9 cellular contexts compared by ENCODE assay signal in the genomic region with DNA sequence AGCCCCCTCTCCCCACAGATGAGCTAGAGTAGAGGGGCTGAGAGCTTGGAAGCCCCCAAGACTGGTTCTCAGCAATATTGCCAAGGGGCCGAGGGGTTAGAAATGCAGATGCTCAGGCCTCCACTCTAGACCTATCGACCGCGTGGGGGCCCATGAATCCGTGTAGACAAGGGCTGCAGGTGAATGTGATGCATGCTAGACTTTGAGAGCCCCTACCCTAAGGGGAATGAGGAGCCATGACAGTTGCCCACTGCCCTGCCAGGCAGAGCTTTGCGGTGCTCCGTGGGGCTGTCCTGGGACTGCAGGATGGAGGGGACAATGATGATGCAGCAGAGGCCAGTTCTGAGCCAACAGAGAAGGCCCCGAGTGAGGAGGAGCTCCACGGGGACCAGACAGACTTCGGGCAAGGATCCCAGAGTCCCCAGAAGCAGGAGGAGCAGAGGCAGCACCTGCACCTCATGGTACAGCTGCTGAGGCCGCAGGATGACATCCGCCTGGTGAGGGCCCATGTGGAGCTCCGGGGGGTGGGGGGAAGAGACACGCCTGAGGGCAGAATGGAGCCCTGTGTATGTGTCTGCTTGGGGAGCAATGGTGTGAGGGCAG. TPM values are rescaled to one million over a fixed set of nuclear protein-coding genes. Genes with fewer than 3 reads are reported as not detected.
DNase-seq lines count a peak whose midpoint lies in the region; ATAC-seq, FAIRE-seq and TF ChIP-seq lines count a peak whose summit lies in the region.
"Had no signal": no experiment of that assay in that cellular context is flagged by ENCODE, and none has a peak within 500 bp of the region (broad histone marks: within the 10 kb centered on the region; RNA-seq: fewer than 3 reads in every experiment).

No MANE protein-coding gene starts in this region.

- intact Hi-C loops in transverse colon (cut with DNase I; ENCODE audit: low total_unique reads), result no loop called here

- no peaks in the 10 kb centered on the region for H3K9me3 Mint-ChIP-seq in activated naive CD4-positive, alpha-beta T cell treated with anti-CD3 and anti-CD28 coated beads, Interleukin-2, amount 10 ng/mL, durations not matched to agents 7 days and 5 days

- in situ Hi-C loops in transverse colon (cut with MboI; ENCODE audit: low pct_ligation_motif_present in 1 of 4, low pct_unique_long_range_greater_than_20kb in 1 of 4, low sequenced_read_pairs in 3 of 4), result no loop called here

- no peak for FAIRE-seq in bronchial epithelial cell (lab: Jason Lieb, UNC)

- H2BK15ac ChIP-seq in mesenchymal stem cell (ENCODE audit: low read depth, poor library complexity, severe bottlenecking), result peak overlapping the region; percentile 92

- TF ChIP-seq POLR2A in transverse colon (IDR thresholded peaks at IDR 0.05), result no peak

- no peak for TF ChIP-seq EP300 in transverse colon (IDR thresholded peaks at IDR 0.05; ENCODE audit: low read depth)

- 88% methylated on average over 14 of the region's 14 CpGs for WGBS in mesenchymal stem cell
- 62% methylated on average over 14 of the region's 14 CpGs; no CpG with 5 or more reads in 1 of the 2 donors for whole genome bisulfite sequencing in transverse colon (ENCODE audit: low coverage in 1 of 2), 2 donors

- H2AK5ac ChIP-seq in mesenchymal stem cell (ENCODE audit: low read length, severe bottlenecking), result peak overlapping the region; percentile 33

- H4K91ac ChIP-seq in mesenchymal stem cell (ENCODE audit: low read length), result no peak overlapping the region

- H3K4me3 Mint-ChIP-seq in activated naive CD4-positive, alpha-beta T cell treated with anti-CD3 and anti-CD28 coated beads, Interleukin-2, amount 10 ng/mL, durations not matched to agents 7 days and 5 days, result no peak overlapping the region

- peak overlapping the region; percentile 82 for H3K9ac ChIP-seq in mesenchymal stem cell (ENCODE audit: low read length)

- H3K36me3 ChIP-seq in bronchial epithelial cell (ENCODE audit: control insufficient read depth, insufficient read depth, low read length) (peaks cover 35% of the 10 kb centered on the region), mesenchymal stem cell (ENCODE audit: control insufficient read depth in 1 of 2, insufficient read depth in 2 of 2, low read depth in 1 of 2, low read length in 2 of 2) (peaks cover 39 to 56% of the 10 kb centered on the region in 2 experiments), transverse colon (peaks cover 0 to 9% (median under 1%) of the 10 kb centered on the region in 4 donors)

- no peak overlapping the region for H3K27ac Mint-ChIP-seq in activated naive CD4-positive, alpha-beta T cell treated with anti-CD3 and anti-CD28 coated beads, Interleukin-2, amount 10 ng/mL, durations not matched to agents 7 days and 5 days

- H3K4me3 ChIP-seq in bronchial epithelial cell (ENCODE audit: low read depth, low read length), result peak overlapping the region; percentile 96
- H3K4me3 ChIP-seq in mesenchymal stem cell (ENCODE audit: insufficient read depth in 1 of 2, low read depth in 1 of 2, low read length in 2 of 2), result peak overlapping the region; percentile 86 to 90
- peak overlapping the region; percentile 81 to 94 (median 84) for H3K4me3 ChIP-seq in transverse colon

- DNase-seq in activated naive CD4-positive, alpha-beta T cell treated with anti-CD3 and anti-CD28 coated beads, Interleukin-2, amount 10 ng/mL, durations not matched to agents 7 days and 5 days, result peak; percentile 21
- no peak for DNase-seq in activated naive CD4-positive, alpha-beta T cell (lab: John Stamatoyannopoulos, UW)
- DNase-seq in bronchial epithelial cell (ENCODE audit: low read depth), result no peak
- no peak for DNase-seq in mesenchymal stem cell
- DNase-seq in transverse colon, result peak; percentile 9
- no peak for DNase-seq in kidney glomerular epithelial cell (lab: John Stamatoyannopoulos, UW)
- DNase-seq in foreskin keratinocyte, result no peak
- DNase-seq: NCI-H1930 had no signal

- peaks cover 22% of the 10 kb centered on the region for H3K79me1 ChIP-seq in mesenchymal stem cell (replicated peaks; ENCODE audit: low read length, poor library complexity, severe bottlenecking)

- H3K4me2 ChIP-seq in mesenchymal stem cell (ENCODE audit: low read length, poor library complexity, severe bottlenecking), result peak overlapping the region; percentile 88

- no peak overlapping the region for H2BK5ac ChIP-seq in mesenchymal stem cell (ENCODE audit: low read depth, low read length, poor library complexity, severe bottlenecking)

- no peak overlapping the region for H2BK12ac ChIP-seq in mesenchymal stem cell (ENCODE audit: low read length in 2 of 2)

- H3K4me1 ChIP-seq in mesenchymal stem cell (ENCODE audit: control insufficient read depth, insufficient read depth, low read depth, low read length) (peaks cover 35% of the 10 kb centered on the region), transverse colon (peaks cover 13 to 37% (median 27%) of the 10 kb centered on the region in 4 donors), foreskin keratinocyte (no peaks in the 10 kb centered on the region)

- H3K27me3 Mint-ChIP-seq in activated naive CD4-positive, alpha-beta T cell treated with anti-CD3 and anti-CD28 coated beads, Interleukin-2, amount 10 ng/mL, durations not matched to agents 7 days and 5 days, result peaks cover 12% of the 10 kb centered on the region

- ATAC-seq in HG02623 (IDR thresholded peaks at IDR 0.05; ENCODE audit: unreplicated experiment) (no peak), foreskin keratinocyte (no peak)

- no peak overlapping the region for H2BK120ac ChIP-seq in mesenchymal stem cell (ENCODE audit: low read depth, low read length)

- H3K4ac ChIP-seq in mesenchymal stem cell (ENCODE audit: low read depth in 1 of 2, low read length in 2 of 2), result peak overlapping the region in 1 of 2 experiments; percentile 93

- H3K23ac ChIP-seq in mesenchymal stem cell (ENCODE audit: low read length in 2 of 2), result no peak overlapping the region

- no peak overlapping the region for H3K18ac ChIP-seq in mesenchymal stem cell (ENCODE audit: low read depth in 1 of 2, low read length in 2 of 2)

- CTCF ChIA-PET in activated naive CD4-positive, alpha-beta T cell treated with anti-CD3 and anti-CD28 coated beads, Interleukin-2, amount 10 ng/mL, durations not matched to agents 7 days and 5 days (lab: Charles Lee), result interaction anchor here (0.6 to 1.0 kb wide), 2 partner anchors 8 to 42 kb away, joined by 3 to 4 read pairs; no protein-coding TSS in a partner anchor

- H3K27me3 ChIP-seq in bronchial epithelial cell (ENCODE audit: control insufficient read depth, insufficient read depth, low read length) (no peaks in the 10 kb centered on the region), mesenchymal stem cell (ENCODE audit: control insufficient read depth in 1 of 2, insufficient read depth in 1 of 2, low read length in 2 of 2) (no peaks in the 10 kb centered on the region), transverse colon (no peaks in the 10 kb centered on the region), foreskin keratinocyte (no peaks in the 10 kb centered on the region)

- no peak overlapping the region for H2AFZ ChIP-seq in mesenchymal stem cell (ENCODE audit: low read depth, low read length)

- peak overlapping the region; percentile 83 for H4K8ac ChIP-seq in mesenchymal stem cell (ENCODE audit: low read length)

- peaks cover 17% of the 10 kb centered on the region for H3K4me1 Mint-ChIP-seq in activated naive CD4-positive, alpha-beta T cell treated with anti-CD3 and anti-CD28 coated beads, Interleukin-2, amount 10 ng/mL, durations not matched to agents 7 days and 5 days

- no peak overlapping the region for H3K27ac ChIP-seq in mesenchymal stem cell (ENCODE audit: low read length, poor library complexity, severe bottlenecking)
- peak overlapping the region; percentile 83 to 91 (median 90) for H3K27ac ChIP-seq in transverse colon
- H3K27ac ChIP-seq in foreskin keratinocyte, result no peak overlapping the region

- peaks cover 13% of the 10 kb centered on the region for H3K36me3 Mint-ChIP-seq in activated naive CD4-positive, alpha-beta T cell treated with anti-CD3 and anti-CD28 coated beads, Interleukin-2, amount 10 ng/mL, durations not matched to agents 7 days and 5 days

- H3K14ac ChIP-seq in mesenchymal stem cell (ENCODE audit: low read length in 2 of 2), result no peak overlapping the region

- H3K9me3 ChIP-seq in mesenchymal stem cell (ENCODE audit: control insufficient read depth, low read length) (no peaks in the 10 kb centered on the region), transverse colon (no peaks in the 10 kb centered on the region)

- TF ChIP-seq CTCF in bronchial epithelial cell (IDR thresholded peaks at IDR 0.05; ENCODE audit: insufficient read depth, low read length, severe bottlenecking) (no peak), transverse colon (IDR thresholded peaks at IDR 0.05) (no peak), foreskin keratinocyte (conservative IDR thresholded peaks at IDR 0.05) (no peak)

RNA-seq across cellular contexts. Expression of a gene that starts 1.3 kb away (rescaled TPM):
- total RNA-seq in bronchial epithelial cell, result 32.0 and 35.0 TPM in 2 replicates
- polyA plus RNA-seq in mesenchymal stem cell (2013, experiment 1 of 2), result 71.0 TPM
- 71.6 TPM for polyA plus RNA-seq in mesenchymal stem cell (2013, experiment 2 of 2)
- 100 to 1,000 TPM in 2 of 4 donors, 10 to 100 TPM in 2; 73.0 to 174 (median 123) TPM for total RNA-seq in transverse colon
- 27.7 and 31.0 TPM in 2 replicates for total RNA-seq in foreskin keratinocyte
- 27.8 and 30.2 TPM in 2 replicates for polyA plus RNA-seq in foreskin keratinocyte

RNA-seq across cellular contexts. Expression of a gene that starts 15.5 kb away (rescaled TPM):
- total RNA-seq in bronchial epithelial cell, result 22.4 and 42.8 TPM in 2 replicates
- 27.5 TPM for polyA plus RNA-seq in mesenchymal stem cell (2013, experiment 1 of 2)
- 27.7 TPM for polyA plus RNA-seq in mesenchymal stem cell (2013, experiment 2 of 2)
- 100 to 1,000 TPM in 1 of 4 donors, 10 to 100 TPM in 3; 19.7 to 194 (median 54.5) TPM for total RNA-seq in transverse colon
- 28.8 and 29.2 TPM in 2 replicates for total RNA-seq in foreskin keratinocyte
- polyA plus RNA-seq in foreskin keratinocyte, result 25.3 and 26.1 TPM in 2 replicates

RNA-seq across cellular contexts. Expression of a gene that starts 38.3 kb away (rescaled TPM):
- total RNA-seq in bronchial epithelial cell (55.0 and 77.4 TPM in 2 replicates), transverse colon (100 to 1,000 TPM; 104 to 294 (median 160) TPM), foreskin keratinocyte (34.3 and 36.5 TPM in 2 replicates)
- polyA plus RNA-seq in mesenchymal stem cell (2013, experiment 1 of 2), result 26.9 TPM
- polyA plus RNA-seq in mesenchymal stem cell (2013, experiment 2 of 2), result 25.8 TPM
- polyA plus RNA-seq in foreskin keratinocyte, result 29.2 and 31.4 TPM in 2 replicates

RNA-seq across cellular contexts. Expression of a gene that starts 48.7 kb away (rescaled TPM):
- total RNA-seq in bronchial epithelial cell (45.8 and 83.1 TPM in 2 replicates), transverse colon (100 to 1,000 TPM; 261 to 372 (median 319) TPM), foreskin keratinocyte (41.5 and 50.5 TPM in 2 replicates)
- polyA plus RNA-seq in mesenchymal stem cell (2013, experiment 1 of 2), result 117 TPM
- polyA plus RNA-seq in mesenchymal stem cell (2013, experiment 2 of 2), result 117 TPM
- 83.2 and 107 TPM in 2 replicates for polyA plus RNA-seq in foreskin keratinocyte

Comparison
In these comparisons a context has a peak if more than half of its experiments do, and no peak if none do; other contexts are left out.
1. DNase-seq: peak in activated naive CD4-positive, alpha-beta T cell treated with anti-CD3 and anti-CD28 coated beads, Interleukin-2, amount 10 ng/mL, durations not matched to agents 7 days and 5 days (single experiment) and transverse colon (single experiment); none in activated naive CD4-positive, alpha-beta T cell (0 of 4), bronchial epithelial cell (single experiment), mesenchymal stem cell (single experiment), kidney glomerular epithelial cell (single experiment) and foreskin keratinocyte (0 of 2).
2. H3K27ac ChIP-seq: peak in transverse colon (4 of 4); none in mesenchymal stem cell (single experiment) and foreskin keratinocyte (single experiment).
3. Peak in every context shown above with its lines, with median percentiles within 50 percentile points of each other: H3K4me3 ChIP-seq.